Comparison of ENCODE assay signal across 8 cellular contexts in the genomic region with DNA sequence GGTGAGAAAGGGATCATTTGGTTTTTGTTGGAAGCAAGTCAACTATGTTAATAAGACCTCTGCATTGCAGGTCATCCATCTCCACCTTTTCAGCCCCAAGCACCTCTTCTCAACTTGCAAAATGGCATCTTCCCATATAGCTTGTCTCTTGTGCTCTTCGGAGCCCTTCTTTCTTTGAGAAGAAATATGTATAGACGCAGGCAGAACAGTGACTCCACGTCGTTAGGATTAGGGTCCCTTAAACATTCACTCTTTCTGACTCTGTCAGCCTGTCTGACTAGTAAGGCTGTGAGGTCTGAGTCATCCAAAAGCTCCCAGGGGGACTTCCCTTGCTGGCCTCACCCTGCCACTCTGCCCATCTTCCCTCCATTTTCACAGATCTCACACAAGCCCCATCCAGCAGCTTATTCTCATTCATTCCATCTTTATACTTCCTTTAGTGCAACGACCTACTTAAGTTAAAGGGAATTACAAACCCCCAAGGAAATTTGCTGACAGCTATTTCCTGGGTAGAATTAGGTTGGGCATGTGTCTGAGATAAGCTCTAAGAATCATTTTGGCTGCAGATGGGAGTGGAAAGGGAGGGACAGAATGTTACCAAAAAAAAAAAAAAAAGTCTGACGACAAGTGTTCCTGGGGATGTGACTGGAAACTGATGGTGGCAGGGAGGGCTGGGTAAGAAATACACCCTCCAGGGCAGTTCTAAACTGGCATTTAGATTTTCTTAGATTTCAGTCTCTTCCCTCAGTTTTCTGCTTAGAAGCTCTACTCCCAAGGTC. TPM values are rescaled to one million over a fixed set of nuclear protein-coding genes. Genes with fewer than 3 reads are reported as not detected.
A peak's percentile ranks its signal among the peaks of the same experiment; 100 is the strongest.
DNase-seq lines count a peak whose midpoint lies in the region; ATAC-seq and TF ChIP-seq lines count a peak whose summit lies in the region.

No MANE protein-coding gene starts in this region.

- DNase-seq in Caki2 (ENCODE audit: low read depth) (peak; percentile 46), MG63 (peak; percentile 6), brain microvascular endothelial cell (peak; percentile 69), HT-29 (ENCODE audit: low spot score) (no peak), SHP77 treated with DMSO at 0.1 percent for 48 hours (lab: John Stamatoyannopoulos, UW) (no peak), DMS 273 treated with DMSO at 0.1 percent for 48 hours (lab: John Stamatoyannopoulos, UW) (no peak)

- H3K27me3 Mint-ChIP-seq in stimulated activated naive CD8-positive, alpha-beta T cell treated with anti-CD3 and anti-CD28 coated beads, Interleukin-15, Interleukin-2, amounts not matched to agents 100 ng/mL and 50 ng/mL, for 24 hours = no peaks in the 10 kb centered on the region

- no peaks in the 10 kb centered on the region for H3K36me3 Mint-ChIP-seq in stimulated activated naive CD8-positive, alpha-beta T cell treated with anti-CD3 and anti-CD28 coated beads, Interleukin-15, Interleukin-2, amounts not matched to agents 100 ng/mL and 50 ng/mL, for 24 hours (ENCODE audit: low read depth)

- H3K4me3 ChIP-seq in MG63 = no peak overlapping the region
- no peak overlapping the region for H3K4me3 ChIP-seq in brain microvascular endothelial cell (ENCODE audit: low read depth, low read length)

- in situ Hi-C loops in Caki2 (cut with HindIII; ENCODE audit: low pct_unique_long_range_greater_than_20kb, low sequenced_read_pairs) = no loop called here
- in situ Hi-C loops in brain microvascular endothelial cell (cut with HindIII; ENCODE audit: low pct_ligation_motif_present, low sequenced_read_pairs) = no loop called here

- H3K4me3 Mint-ChIP-seq in stimulated activated naive CD8-positive, alpha-beta T cell treated with anti-CD3 and anti-CD28 coated beads, Interleukin-15, Interleukin-2, amounts not matched to agents 100 ng/mL and 50 ng/mL, for 24 hours = peak overlapping the region; percentile 27

- H3K27me3 ChIP-seq in MG63 (no peaks in the 10 kb centered on the region), brain microvascular endothelial cell (replicated peaks) (no peaks in the 10 kb centered on the region)

- H3K27ac ChIP-seq in brain microvascular endothelial cell = peak overlapping the region; percentile 22

- no peaks in the 10 kb centered on the region for H3K9me3 ChIP-seq in MG63

- TF ChIP-seq CTCF in brain microvascular endothelial cell (IDR thresholded peaks at IDR 0.05; ENCODE audit: low read depth, low read length, missing control alignments) = no peak

- peak; percentile 54 for ATAC-seq in GM21526 (IDR thresholded peaks at IDR 0.05; ENCODE audit: low FRiP score, unreplicated experiment)

- no peaks in the 10 kb centered on the region for H3K9me3 Mint-ChIP-seq in stimulated activated naive CD8-positive, alpha-beta T cell treated with anti-CD3 and anti-CD28 coated beads, Interleukin-15, Interleukin-2, amounts not matched to agents 100 ng/mL and 50 ng/mL, for 24 hours

- peak overlapping the region; percentile 89 for H3K27ac Mint-ChIP-seq in stimulated activated naive CD8-positive, alpha-beta T cell treated with anti-CD3 and anti-CD28 coated beads, Interleukin-15, Interleukin-2, amounts not matched to agents 100 ng/mL and 50 ng/mL, for 24 hours

- H3K36me3 ChIP-seq in MG63 (no peaks in the 10 kb centered on the region), brain microvascular endothelial cell (replicated peaks) (no peaks in the 10 kb centered on the region)

- peaks cover 26% of the 10 kb centered on the region for H3K4me1 Mint-ChIP-seq in stimulated activated naive CD8-positive, alpha-beta T cell treated with anti-CD3 and anti-CD28 coated beads, Interleukin-15, Interleukin-2, amounts not matched to agents 100 ng/mL and 50 ng/mL, for 24 hours (ENCODE audit: low read depth)

RNA-seq across cellular contexts. Expression of a gene that starts 37.7 kb away (rescaled TPM):
- 21.6 and 30.8 TPM in 2 replicates for total RNA-seq in Caki2 (2014; rRNA removed; shearing (Covaris generic); ENCODE audit: low replicate concordance)
- 18.2 and 25.7 TPM in 2 replicates for total RNA-seq in MG63 (2014; rRNA removed; shearing (Covaris generic); ENCODE audit: low replicate concordance)
- total RNA-seq in HT-29 (2014; rRNA removed; shearing (Covaris generic)) = 28.5 and 38.3 TPM in 2 replicates

Comparison
In these comparisons a context has a peak if more than half of its experiments do, and no peak if none do; other contexts are left out.
1. DNase-seq: peak in Caki2 (single experiment), MG63 (single experiment) and brain microvascular endothelial cell (single experiment); none in HT-29 (single experiment), SHP77 treated with DMSO at 0.1 percent for 48 hours (single experiment) and DMS 273 treated with DMSO at 0.1 percent for 48 hours (single experiment).